ENCODE assay signal across 1 cellular context in genomic region chr10:75884808-75885207, GRCh38.
A peak's percentile ranks its signal among the peaks of the same experiment; 100 is the strongest.
TF ChIP-seq lines count a peak whose summit lies in the region.

No MANE protein-coding gene starts in this region.

TF ChIP-seq in HepG2, 621 proteins besides CTCF, POLR2A, EP300 and RAD21 (continued from another document):
- TF ChIP-seq ZNF687 (CRISPR knock-in tag; IDR thresholded peaks at IDR 0.05), result peak; percentile 28; the same call in 1 of the 2 replicates
- peak; percentile 76 for TF ChIP-seq ZNF263 (CRISPR knock-in tag; IDR thresholded peaks at IDR 0.05)
- peak; percentile 58; the same call in 1 of the 2 replicates for TF ChIP-seq ZNF770 (CRISPR knock-in tag; IDR thresholded peaks at IDR 0.05)
